In the genomic region with DNA sequence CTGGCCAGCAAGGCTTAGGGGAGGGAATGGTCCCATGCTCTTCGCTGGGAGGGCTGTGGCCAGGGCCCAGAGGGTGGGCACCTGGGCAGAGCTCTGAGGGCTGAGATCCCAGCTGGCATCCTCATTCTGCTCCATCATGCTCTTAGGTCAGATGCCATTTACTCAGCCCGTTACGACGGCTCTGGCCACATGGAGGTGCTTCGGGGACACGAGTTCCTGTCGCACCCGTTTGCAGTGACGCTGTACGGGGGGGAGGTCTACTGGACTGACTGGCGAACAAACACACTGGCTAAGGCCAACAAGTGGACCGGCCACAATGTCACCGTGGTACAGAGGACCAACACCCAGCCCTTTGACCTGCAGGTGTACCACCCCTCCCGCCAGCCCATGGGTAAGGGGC, we compare ENCODE assay signal across 26 cellular contexts. TPM values are rescaled to one million over a fixed set of nuclear protein-coding genes. Genes with fewer than 3 reads are reported as not detected.
DNase-seq lines count a peak whose midpoint lies in the region; ATAC-seq, FAIRE-seq and TF ChIP-seq lines count a peak whose summit lies in the region.
"Had no signal": no experiment of that assay in that cellular context is flagged by ENCODE, and none has a peak within 500 bp of the region (broad histone marks: within the 10 kb centered on the region; RNA-seq: fewer than 3 reads in every experiment).

No MANE protein-coding gene starts in this region.

- WGBS in right cardiac atrium, result 85% methylated on average over 14 of the region's 14 CpGs
- WGBS in esophagus muscularis mucosa, result 81% methylated on average over 14 of the region's 14 CpGs
- WGBS in aorta, 2 donors, result 83% methylated on average over 14 of the region's 14 CpGs

- H3K36me3 ChIP-seq in OCI-LY7 (ENCODE audit: insufficient read depth, low read length), result no peaks in the 10 kb centered on the region
- peaks cover 0 to 8% of the 10 kb centered on the region in 2 donors for H3K36me3 ChIP-seq in kidney (ENCODE audit: control insufficient read depth in 1 of 2, insufficient read depth in 2 of 2, low read length in 2 of 2)
- peaks cover 32 to 91% (median 84%) of the 10 kb centered on the region in 4 donors for H3K36me3 ChIP-seq in esophagus muscularis mucosa
- peaks cover 0 to 11% of the 10 kb centered on the region in 2 donors for H3K36me3 ChIP-seq in aorta (ENCODE audit: control insufficient read depth in 1 of 2, insufficient read depth in 2 of 2, low read length in 1 of 2)
- H3K36me3 ChIP-seq: BE2C had no signal

- TF ChIP-seq EP300 in esophagus muscularis mucosa (IDR thresholded peaks at IDR 0.05), result no peak

- H3K27me3 ChIP-seq in right cardiac atrium (ENCODE audit: control insufficient read depth, insufficient read depth), result no peaks in the 10 kb centered on the region
- no peaks in the 10 kb centered on the region for H3K27me3 ChIP-seq in esophagus muscularis mucosa
- H3K27me3 ChIP-seq in CD4-positive, alpha-beta T cell (ENCODE audit: control insufficient read depth, insufficient read depth, low read length), result no peaks in the 10 kb centered on the region
- H3K27me3 ChIP-seq in aorta (ENCODE audit: control insufficient read depth in 1 of 2, insufficient read depth in 2 of 2, low read length in 1 of 2), result no peaks in the 10 kb centered on the region
- H3K27me3 ChIP-seq: BE2C, MG63 had no signal

- H3K4me1 Mint-ChIP-seq in CD4-positive, alpha-beta T cell (ENCODE audit: low read depth), result no peaks in the 10 kb centered on the region

- H3K79me2 ChIP-seq in OCI-LY7 (ENCODE audit: insufficient read depth, low read depth, low read length), result no peaks in the 10 kb centered on the region

- intact Hi-C loops in right cardiac atrium (cut with DNase I), result loop anchor here in 2 of 4 donors (5.0 to 10.0 kb wide), 2 partner anchors 56 to 103 kb away; partner anchors contain the start of gene NEMP1 (in 1 of the 2)
- intact Hi-C loops in left cardiac atrium (cut with DNase I), result loop anchor here in 1 of 2 donors (10.0 kb wide), 1 partner anchor 113 kb away; no protein-coding TSS in a partner anchor
- intact Hi-C loops in OCI-LY7 (cut with micrococcal nuclease; ENCODE audit: unreplicated experiment), result no loop called here
- intact Hi-C loops in kidney (cut with DNase I), result loop anchor here (5.0 kb wide), 1 partner anchor 56 kb away; no protein-coding TSS in a partner anchor
- intact Hi-C loops in esophagus muscularis mucosa (cut with DNase I), result no loop called here
- intact Hi-C loops in CD4-positive, alpha-beta T cell (cut with DNase I, micrococcal nuclease), result no loop called here
- intact Hi-C loops in aorta (cut with DNase I), result no loop called here

- no TSS peak for BruUV-seq in OCI-LY7 (replicated peaks; lab: Mats Ljungman, UMichigan)

- FAIRE-seq in kidney (lab: Jason Lieb, UNC), result no peak
- FAIRE-seq: GM12878, GM19239 had no signal

- DNase-seq in right cardiac atrium (peak in 2 of 3 donors; percentile 27 to 42), left cardiac atrium (no peak), OCI-LY7 (ENCODE audit: low spot score) (peak; percentile 16), kidney (peak; percentile 66), mesenteric fat pad (ENCODE audit: low spot score) (no peak), esophagus muscularis mucosa (ENCODE audit: extremely low spot score) (no peak), aorta (no peak)
- no peak for DNase-seq in CD4-positive, alpha-beta T cell
- DNase-seq: BE2C, Calu3, EL, GM23248, MG63, NCI-H1092, NCI-H1436 treated with DMSO at 0.1 percent for 48 hours, NCI-H2029 treated with DMSO at 0.1 percent for 48 hours, NCI-H2171 treated with DMSO at 0.1 percent for 48 hours, NCI-H446 treated with DMSO at 0.1 percent for 48 hours, OCI-M1, SHP77 treated with DMSO at 0.1 percent for 48 hours, SK-N-SH had no signal

- H3K9me3 ChIP-seq in right cardiac atrium (ENCODE audit: control insufficient read depth, low read length) (no peaks in the 10 kb centered on the region), OCI-LY7 (ENCODE audit: low read length) (no peaks in the 10 kb centered on the region), kidney (ENCODE audit: control insufficient read depth in 1 of 2, low read length in 2 of 2) (no peaks in the 10 kb centered on the region), esophagus muscularis mucosa (no peaks in the 10 kb centered on the region), aorta (ENCODE audit: control insufficient read depth, low read length) (no peaks in the 10 kb centered on the region)
- H3K9me3 ChIP-seq in CD4-positive, alpha-beta T cell (ENCODE audit: control insufficient read depth, low read length), result no peaks in the 10 kb centered on the region
- H3K9me3 ChIP-seq: BE2C, MG63, SK-N-SH had no signal

- H3K27me3 Mint-ChIP-seq in CD4-positive, alpha-beta T cell, result no peaks in the 10 kb centered on the region

- TF ChIP-seq CTCF in OCI-LY7 (conservative IDR thresholded peaks at IDR 0.05; ENCODE audit: low read length), result no peak
- no peak for TF ChIP-seq CTCF in kidney (IDR thresholded peaks at IDR 0.05; ENCODE audit: borderline replicate concordance, extremely low read depth, insufficient read depth)
- no peak for TF ChIP-seq CTCF in esophagus muscularis mucosa (IDR thresholded peaks at IDR 0.05)
- no peak for TF ChIP-seq CTCF in CD4-positive, alpha-beta T cell (IDR thresholded peaks at IDR 0.05)

- CTCF ChIA-PET in OCI-LY7 (lab: Charles Lee; ENCODE audit: unreplicated experiment), result interaction anchor here (0.6 kb wide), 1 partner anchor 50 kb away, joined by 4 read pairs; the partner anchor contains the start of gene LRP1
- CTCF ChIA-PET in CD4-positive, alpha-beta T cell (lab: Charles Lee), result no interaction called here

- POLR2A ChIA-PET in OCI-LY7 (lab: Charles Lee), result no interaction called here
- POLR2A ChIA-PET in CD4-positive, alpha-beta T cell (lab: Charles Lee), result no interaction called here

- H3K36me3 Mint-ChIP-seq in CD4-positive, alpha-beta T cell (ENCODE audit: low read depth), result no peaks in the 10 kb centered on the region
- H3K36me3 Mint-ChIP-seq: CD8-positive, alpha-beta T cell had no signal

- no peaks in the 10 kb centered on the region for H3K9me3 Mint-ChIP-seq in CD4-positive, alpha-beta T cell
- H3K9me3 Mint-ChIP-seq: CD8-positive, alpha-beta T cell had no signal

- no peak overlapping the region for H3K27ac ChIP-seq in right cardiac atrium (ENCODE audit: low read length)
- no peak overlapping the region for H3K27ac ChIP-seq in OCI-LY7 (ENCODE audit: low read depth, low read length, poor library complexity, severe bottlenecking)
- no peak overlapping the region for H3K27ac ChIP-seq in kidney (ENCODE audit: low read depth in 2 of 2, low read length in 2 of 2)
- no peak overlapping the region for H3K27ac ChIP-seq in esophagus muscularis mucosa (replicated peaks in 1 of 4)
- H3K27ac ChIP-seq in CD4-positive, alpha-beta T cell (ENCODE audit: low read depth, low read length), result no peak overlapping the region
- no peak overlapping the region for H3K27ac ChIP-seq in aorta (ENCODE audit: low read depth in 1 of 2, low read length in 2 of 2)
- H3K27ac ChIP-seq: GM23248, KMS-11 had no signal

- no peaks in the 10 kb centered on the region for H3K9me2 ChIP-seq in OCI-LY7 (ENCODE audit: insufficient read depth, low read length)
- H3K9me2 ChIP-seq: SK-N-SH had no signal

- H3K4me3 ChIP-seq in right cardiac atrium (ENCODE audit: low read length), result no peak overlapping the region
- no peak overlapping the region for H3K4me3 ChIP-seq in OCI-LY7 (ENCODE audit: low read depth, low read length, poor library complexity, severe bottlenecking)
- no peak overlapping the region for H3K4me3 ChIP-seq in kidney (ENCODE audit: low read length in 2 of 2)
- no peak overlapping the region for H3K4me3 ChIP-seq in esophagus muscularis mucosa
- H3K4me3 ChIP-seq in aorta (ENCODE audit: low read length in 2 of 2), result no peak overlapping the region
- H3K4me3 ChIP-seq: GM12878, GM23248, MG63 had no signal

- H2AFZ ChIP-seq in OCI-LY7 (ENCODE audit: low read length), result no peak overlapping the region
- H2AFZ ChIP-seq: GM23248 had no signal

- no peak for TF ChIP-seq POLR2A in esophagus muscularis mucosa (IDR thresholded peaks at IDR 0.05; ENCODE audit: low read depth)

- H3K9ac ChIP-seq in kidney (ENCODE audit: low read length in 2 of 2), result no peak overlapping the region
- H3K9ac ChIP-seq: GM23248, KMS-11, SK-N-SH had no signal

- peak overlapping the region; percentile 26; the same call in 1 of the 2 replicates for H3K4me2 ChIP-seq in OCI-LY7 (ENCODE audit: low read length)
- H3K4me2 ChIP-seq: KMS-11, SK-N-SH had no signal

- H4K20me1 ChIP-seq in OCI-LY7 (ENCODE audit: insufficient read depth, low read length), result no peaks in the 10 kb centered on the region

- H3K4me3 Mint-ChIP-seq in CD4-positive, alpha-beta T cell, result no peak overlapping the region
- H3K4me3 Mint-ChIP-seq: CD8-positive, alpha-beta T cell had no signal

- no peak overlapping the region for H3K27ac Mint-ChIP-seq in CD4-positive, alpha-beta T cell
- H3K27ac Mint-ChIP-seq: CD8-positive, alpha-beta T cell had no signal

- H3K4me1 ChIP-seq in right cardiac atrium (ENCODE audit: control insufficient read depth, insufficient read depth, low read length), result no peaks in the 10 kb centered on the region
- peaks cover 9% of the 10 kb centered on the region for H3K4me1 ChIP-seq in OCI-LY7 (ENCODE audit: insufficient read depth, low read length, poor library complexity, severe bottlenecking)
- H3K4me1 ChIP-seq in kidney (ENCODE audit: control insufficient read depth in 1 of 2, insufficient read depth in 1 of 2, low read depth in 1 of 2, low read length in 2 of 2), result no peaks in the 10 kb centered on the region
- peaks cover 0 to 15% (median 9%) of the 10 kb centered on the region in 4 donors for H3K4me1 ChIP-seq in esophagus muscularis mucosa
- no peaks in the 10 kb centered on the region for H3K4me1 ChIP-seq in aorta (ENCODE audit: control insufficient read depth in 1 of 2, insufficient read depth in 2 of 2, low read length in 2 of 2)

- ATAC-seq in right cardiac atrium (no peak), left cardiac atrium (no peak), aorta (ENCODE audit: low FRiP score) (no peak)
- no peak for ATAC-seq in CD4-positive, alpha-beta T cell (ENCODE audit: poor library complexity)
- ATAC-seq: CD8-positive, alpha-beta T cell; GM12878 had no signal

RNA-seq across cellular contexts. Expression of gene LRP1-AS, which starts 30.8 kb away (rescaled TPM):
- not detected for total RNA-seq in right cardiac atrium
- not detected for polyA plus RNA-seq in right cardiac atrium
- total RNA-seq in left cardiac atrium, result not detected
- total RNA-seq in OCI-LY7 (2014; rRNA removed; shearing (Covaris generic)), result not detected in 2 replicates
- not detected in 2 replicates for total RNA-seq in OCI-LY7 (2022)
- total RNA-seq in kidney, result not detected
- not detected for polyA plus RNA-seq in kidney (ENCODE audit: insufficient read depth, low read depth, low replicate concordance)
- not detected for total RNA-seq in mesenteric fat pad
- not detected for total RNA-seq in esophagus muscularis mucosa
- not detected for total RNA-seq in CD4-positive, alpha-beta T cell
- not detected for total RNA-seq in aorta
- not detected for polyA plus RNA-seq in aorta
- total RNA-seq: A172; Calu3; CD8-positive, alpha-beta T cell; GM12878; GM23248 had no signal
- polyA plus RNA-seq: GM12878, SK-N-SH had no signal

RNA-seq across cellular contexts. Expression of gene NXPH4, which starts 38.4 kb away (rescaled TPM):
- under 1 TPM in 3 of 4 donors, not detected in 1; 0.11 to 0.39 (median 0.29) TPM for total RNA-seq in right cardiac atrium
- polyA plus RNA-seq in right cardiac atrium, result 1.2 TPM
- total RNA-seq in left cardiac atrium, result 1 to 10 TPM in 1 of 2 donors, under 1 TPM in 1; 0.50 to 2.1 TPM
- 4.7 and 5.3 TPM in 2 replicates for total RNA-seq in OCI-LY7 (2014; rRNA removed; shearing (Covaris generic))
- total RNA-seq in OCI-LY7 (2022), result 9.8 and 10.5 TPM in 2 replicates
- total RNA-seq in kidney, result 0.16 TPM
- 0.71 TPM for polyA plus RNA-seq in kidney (ENCODE audit: insufficient read depth, low read depth, low replicate concordance)
- 1.4 TPM for total RNA-seq in mesenteric fat pad
- total RNA-seq in esophagus muscularis mucosa, result not detected
- total RNA-seq in CD4-positive, alpha-beta T cell, result not detected
- total RNA-seq in aorta, result 1 to 10 TPM in 1 of 2 donors, under 1 TPM in 1; 0.55 to 1.2 TPM
- polyA plus RNA-seq in aorta, result under 1 TPM; 0.31 to 0.38 TPM

RNA-seq across cellular contexts. Expression of gene LRP1, which starts 49.9 kb away (rescaled TPM):
- 100 to 1,000 TPM in 3 of 4 donors, 10 to 100 TPM in 1; 79.7 to 181 (median 154) TPM for total RNA-seq in right cardiac atrium
- polyA plus RNA-seq in right cardiac atrium, result 55.0 TPM
- 100 to 1,000 TPM; 188 to 222 TPM for total RNA-seq in left cardiac atrium
- 1.1 and 2.2 TPM in 2 replicates for total RNA-seq in OCI-LY7 (2014; rRNA removed; shearing (Covaris generic))
- 2.3 and 4.4 TPM in 2 replicates for total RNA-seq in OCI-LY7 (2022)
- 121 TPM for total RNA-seq in kidney
- 18.7 TPM for polyA plus RNA-seq in kidney (ENCODE audit: insufficient read depth, low read depth, low replicate concordance)
- 954 TPM for total RNA-seq in mesenteric fat pad
- 100 to 1,000 TPM; 203 to 338 (median 250) TPM for total RNA-seq in esophagus muscularis mucosa
- 1 to 10 TPM; 6.6 to 8.5 TPM for total RNA-seq in CD4-positive, alpha-beta T cell
- 100 to 1,000 TPM; 517 to 992 TPM for total RNA-seq in aorta
- polyA plus RNA-seq in aorta, result 100 to 1,000 TPM in 1 of 2 donors, 10 to 100 TPM in 1; 36.8 to 223 TPM

RNA-seq across cellular contexts. Expression of gene SHMT2, which starts 51.3 kb away (rescaled TPM):
- 10 to 100 TPM; 27.4 to 33.2 (median 29.9) TPM for total RNA-seq in right cardiac atrium
- polyA plus RNA-seq in right cardiac atrium, result 17.9 TPM
- 10 to 100 TPM; 31.1 to 39.6 TPM for total RNA-seq in left cardiac atrium
- 394 and 400 TPM in 2 replicates for total RNA-seq in OCI-LY7 (2014; rRNA removed; shearing (Covaris generic))
- total RNA-seq in OCI-LY7 (2022), result 415 and 438 TPM in 2 replicates
- total RNA-seq in kidney, result 70.1 TPM
- 49.3 TPM for polyA plus RNA-seq in kidney (ENCODE audit: insufficient read depth, low read depth, low replicate concordance)
- total RNA-seq in mesenteric fat pad, result 62.3 TPM
- total RNA-seq in esophagus muscularis mucosa, result 10 to 100 TPM; 22.8 to 60.4 (median 34.6) TPM
- 10 to 100 TPM; 21.3 to 22.2 TPM for total RNA-seq in CD4-positive, alpha-beta T cell
- total RNA-seq in aorta, result 10 to 100 TPM; 50.3 to 59.1 TPM
- polyA plus RNA-seq in aorta, result 10 to 100 TPM; 34.3 to 53.4 TPM

Comparison
In these comparisons a context has a peak if more than half of its experiments do, and no peak if none do; other contexts are left out.
1. DNase-seq: peak in right cardiac atrium (2 of 3), OCI-LY7 (single experiment) and kidney (single experiment); none in left cardiac atrium (single experiment), mesenteric fat pad (single experiment), esophagus muscularis mucosa (single experiment), CD4-positive, alpha-beta T cell (0 of 10) and aorta (0 of 2).
2. RNA of gene LRP1, which starts 49.9 kb away (total RNA-seq): 517 to 992 TPM in aorta, 954 TPM in mesenteric fat pad (single experiment), 203 to 338 TPM in esophagus muscularis mucosa, 188 to 222 TPM in left cardiac atrium, 79.7 to 181 TPM in right cardiac atrium and 121 TPM in kidney (single experiment); 6.6 to 8.5 TPM in CD4-positive, alpha-beta T cell and 1.1 to 4.4 TPM in OCI-LY7; every median in the first group is over 4 times any median in the second.